Comparison of ENCODE assay signal across 1 cellular context in the genomic region with DNA sequence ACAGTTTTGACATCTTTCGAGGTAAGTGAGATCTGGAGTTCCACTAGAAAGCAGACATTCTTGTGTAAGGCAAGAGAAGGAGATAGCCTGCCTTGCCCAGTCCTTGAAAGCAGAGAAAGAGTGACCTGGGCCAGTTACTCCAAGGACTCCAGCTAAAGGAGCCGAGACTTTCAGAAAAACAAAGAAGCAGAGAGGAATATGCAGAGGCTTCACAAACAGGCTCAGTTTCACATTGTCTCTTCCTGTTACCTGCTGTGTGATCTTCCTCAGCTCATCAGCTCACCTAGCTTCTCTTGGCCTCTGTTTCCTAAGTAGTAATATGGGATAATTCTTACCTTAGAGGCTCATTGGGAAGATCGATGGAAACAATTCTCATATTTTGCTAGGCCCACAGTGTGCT.
TF ChIP-seq lines count a peak whose summit lies in the region.

No MANE protein-coding gene starts in this region.

TF ChIP-seq in H1, 55 proteins besides CTCF, POLR2A, EP300 and RAD21:
- TF ChIP-seq ZNF274 (IDR thresholded peaks at IDR 0.05; ENCODE audit: borderline replicate concordance, extremely low read depth, low read length) = no peak
- peak in 1 of 2 experiments; percentile 19; a peak in 1 of 4 replicates for TF ChIP-seq HDAC2 (IDR thresholded peaks at IDR 0.05; ENCODE audit: borderline replicate concordance in 1 of 2, low read depth in 2 of 2, low read length in 2 of 2)
- 0 out of 2 replicates have a peak, but pooled peaks have one; percentile 15 for TF ChIP-seq SP1 (IDR thresholded peaks at IDR 0.05; ENCODE audit: low read depth, low read length)
TF ChIP-seq in H1: peak in this region for 2.
